26 cellular contexts compared by ENCODE assay signal in genomic region chr7:100607111-100607510, GRCh38. TPM values are rescaled to one million over a fixed set of nuclear protein-coding genes. Genes with fewer than 3 reads are reported as not detected.
DNase-seq lines count a peak whose midpoint lies in the region; ATAC-seq, FAIRE-seq and TF ChIP-seq lines count a peak whose summit lies in the region.
"Had no signal": no experiment of that assay in that cellular context is flagged by ENCODE, and none has a peak within 500 bp of the region (broad histone marks: within the 10 kb centered on the region; RNA-seq: fewer than 3 reads in every experiment).

No MANE protein-coding gene starts in this region.

- FAIRE-seq in K562 (lab: Jason Lieb, UNC) = no peak
- FAIRE-seq: TTC549 had no signal

- peaks cover 21% of the 10 kb centered on the region for H3K4me1 ChIP-seq in CD4-positive, alpha-beta memory T cell (ENCODE audit: insufficient read depth, low read length)
- peaks cover 32 to 51% of the 10 kb centered on the region in 2 experiments for H3K4me1 ChIP-seq in K562 (replicated peaks in 1 of 2; ENCODE audit: control insufficient read depth in 2 of 2, insufficient read depth in 2 of 2, low read length in 2 of 2)

- TF ChIP-seq POLR2A in K562 (conservative IDR thresholded peaks at IDR 0.05) = no peak

- no peaks in the 10 kb centered on the region for H3K27me3 Mint-ChIP-seq in CD4-positive, alpha-beta memory T cell
- no peaks in the 10 kb centered on the region for H3K27me3 Mint-ChIP-seq in naive B cell
- H3K27me3 Mint-ChIP-seq: CD8-positive, alpha-beta memory T cell had no signal

- POLR2A ChIA-PET in CD4-positive, alpha-beta memory T cell (lab: Charles Lee; ENCODE audit: partially characterized antibody) = interaction anchor here (1.1 to 15.5 kb wide), 3 partner anchors 22 to 69 kb away, joined by 3 to 177 read pairs (median 32); partner anchors contain the start of genes FBXO24 and LRCH4
- POLR2A ChIA-PET in K562 (lab: Yijun Ruan, JAX) = interaction anchor here (0.6 to 0.8 kb wide), 3 partner anchors 22 to 135 kb away, joined by 3 to 4 read pairs (median 3); no protein-coding TSS in a partner anchor

- ATAC-seq in K562 = no peak
- no peak for ATAC-seq in naive B cell (ENCODE audit: low read depth in 2 of 2)
- no peak for ATAC-seq in HG03469 (IDR thresholded peaks at IDR 0.05; ENCODE audit: unreplicated experiment)
- ATAC-seq in GM21723 (IDR thresholded peaks at IDR 0.05; ENCODE audit: unreplicated experiment) = no peak
- ATAC-seq: natural killer cell; stimulated activated naive CD8-positive, alpha-beta T cell treated with anti-CD3 and anti-CD28 coated beads, Interleukin-15, Interleukin-2, amounts not matched to agents 100 U/mL and 50 U/mL, for 24 hours had no signal

- intact Hi-C loops in CD4-positive, alpha-beta memory T cell (cut with micrococcal nuclease) = no loop called here
- intact Hi-C loops in K562 (cut with micrococcal nuclease) = no loop called here

- no TSS peak for BruUV-seq in K562 (replicated peaks; lab: Mats Ljungman, UMichigan)

- H3K9me1 ChIP-seq in K562 (ENCODE audit: control insufficient read depth, insufficient read depth, low read length) = peaks cover 4% of the 10 kb centered on the region

- WGBS in K562 (ENCODE audit: insufficient coverage, low coverage, missing lambda C conversion rate) = 77% methylated on average over 7 of the region's 8 CpGs

- H3K9me3 Mint-ChIP-seq in CD4-positive, alpha-beta memory T cell = peaks cover 0 to 2% (median 0%) of the 10 kb centered on the region in 8 donors
- no peaks in the 10 kb centered on the region for H3K9me3 Mint-ChIP-seq in naive B cell
- H3K9me3 Mint-ChIP-seq: CD8-positive, alpha-beta memory T cell; natural killer cell had no signal

- no peaks in the 10 kb centered on the region for H4K20me1 ChIP-seq in K562 (replicated peaks; ENCODE audit: control insufficient read depth, insufficient read depth, low read length)

- no peak overlapping the region for H3K4me2 ChIP-seq in K562 (ENCODE audit: insufficient read depth, low read length)

- H3K4me1 Mint-ChIP-seq in CD4-positive, alpha-beta memory T cell = peaks cover 13 to 40% (median 23%) of the 10 kb centered on the region in 4 donors
- H3K4me1 Mint-ChIP-seq in naive B cell = peaks cover 26 to 28% (median 26%) of the 10 kb centered on the region in 3 donors

- peak overlapping the region in 1 of 2 experiments; percentile 63; a peak in 1 of 4 replicates for H3K9ac ChIP-seq in K562 (ENCODE audit: insufficient read depth in 1 of 2, low read depth in 2 of 2, low read length in 2 of 2)

- no peaks in the 10 kb centered on the region for H3K27me3 ChIP-seq in CD4-positive, alpha-beta memory T cell (ENCODE audit: insufficient read depth, low read length)
- H3K27me3 ChIP-seq in H7 (ENCODE audit: control insufficient read depth, insufficient read depth, low read length) (peaks cover 16% of the 10 kb centered on the region), K562 (ENCODE audit: control insufficient read depth in 2 of 2, insufficient read depth in 2 of 2, low read length in 2 of 2) (no peaks in the 10 kb centered on the region)
- H3K27me3 ChIP-seq: esophagus squamous epithelium, tibial nerve had no signal

- TF ChIP-seq EP300 in K562 (IDR thresholded peaks at IDR 0.05; ENCODE audit: low read length) = no peak

- H3K27ac Mint-ChIP-seq in CD4-positive, alpha-beta memory T cell = peak overlapping the region in 4 of 7 donors; percentile 13 to 77 (median 55)
- peak overlapping the region in 1 of 6 donors; percentile 9 for H3K27ac Mint-ChIP-seq in naive B cell

- no peak overlapping the region for H3K27ac ChIP-seq in CD4-positive, alpha-beta memory T cell (ENCODE audit: low read depth, low read length)
- no peak overlapping the region for H3K27ac ChIP-seq in K562 (ENCODE audit: extremely low read depth, low read depth, low read length)
- H3K27ac ChIP-seq: esophagus squamous epithelium, tibial nerve had no signal

- DNase-seq in CD4-positive, alpha-beta memory T cell = no peak
- DNase-seq in H7 = peak; percentile 20
- DNase-seq in K562 (ENCODE audit: extremely low read depth in 1 of 4, low spot score in 3 of 4) = no peak
- no peak for DNase-seq in naive B cell
- DNase-seq in NCI-H526 (lab: John Stamatoyannopoulos, UW) = no peak
- no peak for DNase-seq in activated CD4-positive, CD25-positive, alpha-beta regulatory T cell (lab: John Stamatoyannopoulos, UW)
- DNase-seq: activated CD4-positive, alpha-beta T cell treated with anti-CD3 and anti-CD28 coated beads for 48 hours; activated gamma-delta T cell; CD8-positive, alpha-beta memory T cell; DMS79; effector memory CD4-positive, alpha-beta T cell; esophagus squamous epithelium; natural killer cell; NCI-H1436 treated with DMSO at 0.1 percent for 48 hours; NCI-H2171; NCI-H526 treated with DMSO at 0.1 percent for 48 hours; SHP77; stimulated activated CD4-positive, alpha-beta T cell treated with anti-CD3 and anti-CD28 coated beads, Interleukin-2, amount 100 ng/mL, for 24 hours; stimulated activated naive CD8-positive, alpha-beta T cell treated with anti-CD3 and anti-CD28 coated beads, Interleukin-15, Interleukin-2, amounts not matched to agents 100 U/mL and 50 U/mL, for 24 hours had no signal

- TF ChIP-seq CTCF in K562 (IDR thresholded peaks at IDR 0.05 in 2 of 3, conservative IDR thresholded peaks at IDR 0.05 in 1 of 3; ENCODE audit: insufficient read depth in 2 of 3, low read depth in 1 of 3, low read length in 3 of 3) = no peak

- in situ Hi-C loops in K562 (cut with MboI) = no loop called here

- no peak overlapping the region for H2AFZ ChIP-seq in K562 (ENCODE audit: low read depth, low read length)

- H3K36me3 ChIP-seq in CD4-positive, alpha-beta memory T cell (ENCODE audit: insufficient read depth, low read length) = no peaks in the 10 kb centered on the region
- peaks cover 2% of the 10 kb centered on the region for H3K36me3 ChIP-seq in H7 (replicated peaks; ENCODE audit: control insufficient read depth, insufficient read depth, low read length)
- H3K36me3 ChIP-seq in K562 (ENCODE audit: control insufficient read depth, insufficient read depth, low read length) = no peaks in the 10 kb centered on the region
- H3K36me3 ChIP-seq: esophagus squamous epithelium had no signal

- H3K4me3 Mint-ChIP-seq in CD4-positive, alpha-beta memory T cell = peak overlapping the region in 5 of 8 donors; percentile 24 to 77 (median 44)
- H3K4me3 Mint-ChIP-seq in naive B cell = peak overlapping the region in 5 of 8 donors; percentile 3 to 93 (median 56)
- H3K4me3 Mint-ChIP-seq: natural killer cell had no signal

- no peak overlapping the region for H3K4me3 ChIP-seq in CD4-positive, alpha-beta memory T cell (ENCODE audit: low read length in 2 of 2)
- H3K4me3 ChIP-seq in H7 (ENCODE audit: insufficient read depth, low read depth, low read length) (no peak overlapping the region), K562 (no peak overlapping the region)
- H3K4me3 ChIP-seq: esophagus squamous epithelium, tibial nerve had no signal

- H3K36me3 Mint-ChIP-seq in CD4-positive, alpha-beta memory T cell = peaks cover 0 to 3% of the 10 kb centered on the region in 2 donors
- H3K36me3 Mint-ChIP-seq in naive B cell = no peaks in the 10 kb centered on the region
- H3K36me3 Mint-ChIP-seq: natural killer cell had no signal

- TF ChIP-seq RAD21 in K562 (CRISPR knock-in tag; conservative IDR thresholded peaks at IDR 0.05 in 1 of 2, IDR thresholded peaks at IDR 0.05 in 1 of 2) = no peak

- H3K9me3 ChIP-seq in CD4-positive, alpha-beta memory T cell (ENCODE audit: control insufficient read depth in 1 of 2, low read length in 2 of 2) = no peaks in the 10 kb centered on the region
- H3K9me3 ChIP-seq in K562 (replicated peaks; ENCODE audit: control insufficient read depth, insufficient read depth, low read depth, low read length) = no peaks in the 10 kb centered on the region
- H3K9me3 ChIP-seq: esophagus squamous epithelium, tibial nerve had no signal

- peaks cover 5% of the 10 kb centered on the region; the same call in 1 of the 3 replicates for H3K79me2 ChIP-seq in K562 (ENCODE audit: control insufficient read depth, insufficient read depth, low read length)

- CTCF ChIA-PET in CD4-positive, alpha-beta memory T cell (lab: Charles Lee; ENCODE audit: partially characterized antibody) = interaction anchor here (1.0 to 4.8 kb wide), 3 partner anchors 18 to 231 kb away, joined by 3 to 19 read pairs (median 3); no protein-coding TSS in a partner anchor
- CTCF ChIA-PET in K562 (lab: Yijun Ruan, JAX; ENCODE audit: low intra/inter-chr PET ratio) = interaction anchor here (1.0 kb wide), 1 partner anchor 84 kb away, joined by 3 read pairs; no protein-coding TSS in a partner anchor

RNA-seq across cellular contexts. Expression of gene PCOLCE, which starts 4.9 kb away (rescaled TPM):
- 10 to 100 TPM in 1 of 2 experiments, 1 to 10 TPM in 1; 7.2 to 10.6 TPM for total RNA-seq in CD4-positive, alpha-beta memory T cell
- 1 to 10 TPM; 1.3 to 1.6 TPM for polyA plus RNA-seq in CD4-positive, alpha-beta memory T cell
- total RNA-seq in H7 (2014; rRNA removed; shearing (Covaris generic)) = 22.5 and 24.1 TPM in 2 replicates
- total RNA-seq in K562 (2011; cell fraction: chromatin; rRNA removed; ENCODE audit: low replicate concordance) = 11.5 and 28.7 TPM in 2 replicates
- 29.5 and 34.2 TPM in 2 replicates for total RNA-seq in K562 (2011; cell fraction: nucleolus; rRNA removed)
- total RNA-seq in K562 (2011; cell fraction: nucleoplasm; rRNA removed) = 23.0 and 24.9 TPM in 2 replicates
- total RNA-seq in K562 (2014; rRNA removed) (13.5 and 14.1 TPM in 2 replicates), K562 (2014; rRNA removed; fragmentation: Illumina TruSeq; extraction: Trizol) (3.8 and 4.5 TPM in 2 replicates), K562 (2015; rRNA removed; fragmentation: Illumina TruSeq; extraction: Trizol) (8.9 and 10.0 TPM in 2 replicates), K562 (2021) (32.4 and 33.9 TPM in 2 replicates)
- polyA plus RNA-seq in K562 (2011; rRNA removed) (5.0 and 11.8 TPM in 2 replicates), K562 (2014; fragmentation: Illumina TruSeq; extraction: Trizol) (30.4 and 31.8 TPM in 2 replicates), K562 (2014; fragmentation: Nextera tagmentation; extraction: Ambion mirVana) (1 to 10 TPM; 5.2 to 5.4 TPM), K562 (2014; rRNA removed) (28.0 and 28.6 TPM in 2 replicates), naive B cell (ENCODE audit: low read depth in 6 of 6) (1 to 10 TPM in 1 of 6 donors, under 1 TPM in 4, not detected in 1; 0.23 to 1.1 (median 0.86) TPM)
- 9.0 and 11.0 TPM in 2 replicates for polyA plus RNA-seq in K562 (2011; cell fraction: cytosol; rRNA removed)
- polyA plus RNA-seq in K562 (2011; cell fraction: nucleus; rRNA removed) = 59.3 and 94.1 TPM in 2 replicates
- polyA plus RNA-seq in K562 (2012) = 21.8 and 34.6 TPM in 2 replicates
- 1.6 and 2.0 TPM in 2 replicates for polyA minus RNA-seq in K562 (2011; rRNA and poly(A)+ RNA removed)
- 5.7 and 10.1 TPM in 2 replicates for polyA minus RNA-seq in K562 (2011; cell fraction: cytosol; rRNA and poly(A)+ RNA removed)
- polyA minus RNA-seq in K562 (2011; cell fraction: nucleus; rRNA and poly(A)+ RNA removed) = 7.3 and 10.7 TPM in 2 replicates

RNA-seq across cellular contexts. Expression of gene MOSPD3, which starts 5.2 kb away (rescaled TPM):
- 10 to 100 TPM; 13.4 to 15.6 TPM for total RNA-seq in CD4-positive, alpha-beta memory T cell
- 10 to 100 TPM; 24.6 to 32.1 TPM for polyA plus RNA-seq in CD4-positive, alpha-beta memory T cell
- total RNA-seq in H7 (2014; rRNA removed; shearing (Covaris generic)) = 18.6 and 21.8 TPM in 2 replicates
- total RNA-seq in K562 (2011; cell fraction: chromatin; rRNA removed; ENCODE audit: low replicate concordance) = 7.4 and 17.6 TPM in 2 replicates
- 17.5 and 20.3 TPM in 2 replicates for total RNA-seq in K562 (2011; cell fraction: nucleolus; rRNA removed)
- 13.9 and 15.0 TPM in 2 replicates for total RNA-seq in K562 (2011; cell fraction: nucleoplasm; rRNA removed)
- 7.3 and 18.3 TPM in 2 replicates for total RNA-seq in K562 (2014; rRNA removed)
- total RNA-seq in K562 (2014; rRNA removed; fragmentation: Illumina TruSeq; extraction: Trizol) = 3.4 and 4.3 TPM in 2 replicates
- total RNA-seq in K562 (2015; rRNA removed; fragmentation: Illumina TruSeq; extraction: Trizol) = 5.8 and 6.9 TPM in 2 replicates
- 29.0 and 32.1 TPM in 2 replicates for total RNA-seq in K562 (2021)
- polyA plus RNA-seq in K562 (2011; rRNA removed) = 9.1 and 18.6 TPM in 2 replicates
- polyA plus RNA-seq in K562 (2011; cell fraction: cytosol; rRNA removed) = 8.8 and 23.5 TPM in 2 replicates
- polyA plus RNA-seq in K562 (2011; cell fraction: nucleus; rRNA removed) = 23.6 and 37.0 TPM in 2 replicates
- polyA plus RNA-seq in K562 (2012) = 26.6 and 27.6 TPM in 2 replicates
- 15.3 and 27.4 TPM in 2 replicates for polyA plus RNA-seq in K562 (2014; fragmentation: Illumina TruSeq; extraction: Trizol)
- polyA plus RNA-seq in K562 (2014; fragmentation: Nextera tagmentation; extraction: Ambion mirVana) = 1 to 10 TPM; 1.4 to 2.6 TPM
- 14.1 and 15.0 TPM in 2 replicates for polyA plus RNA-seq in K562 (2014; rRNA removed)
- polyA minus RNA-seq in K562 (2011; rRNA and poly(A)+ RNA removed) = 2.5 and 3.4 TPM in 2 replicates
- 5.8 and 6.3 TPM in 2 replicates for polyA minus RNA-seq in K562 (2011; cell fraction: cytosol; rRNA and poly(A)+ RNA removed)
- 8.1 and 8.6 TPM in 2 replicates for polyA minus RNA-seq in K562 (2011; cell fraction: nucleus; rRNA and poly(A)+ RNA removed)
- polyA plus RNA-seq in naive B cell (ENCODE audit: low read depth in 6 of 6) = 10 to 100 TPM in 5 of 6 donors, 1 to 10 TPM in 1; 7.7 to 18.2 (median 13.1) TPM

RNA-seq across cellular contexts. Expression of gene FBXO24, which starts 21.0 kb away (rescaled TPM):
- total RNA-seq in CD4-positive, alpha-beta memory T cell = 1 to 10 TPM; 1.6 to 2.1 TPM
- under 1 TPM; 0.36 to 0.77 TPM for polyA plus RNA-seq in CD4-positive, alpha-beta memory T cell
- 0.94 and 1.7 TPM in 2 replicates for total RNA-seq in H7 (2014; rRNA removed; shearing (Covaris generic))
- 1.5 and 2.7 TPM in 2 replicates for total RNA-seq in K562 (2011; cell fraction: chromatin; rRNA removed; ENCODE audit: low replicate concordance)
- 1.6 and 2.0 TPM in 2 replicates for total RNA-seq in K562 (2011; cell fraction: nucleolus; rRNA removed)
- 1.1 and 2.1 TPM in 2 replicates for total RNA-seq in K562 (2011; cell fraction: nucleoplasm; rRNA removed)
- total RNA-seq in K562 (2014; rRNA removed) = 0.50 and 1.4 TPM in 2 replicates
- 0.10 and 0.33 TPM in 2 replicates for total RNA-seq in K562 (2014; rRNA removed; fragmentation: Illumina TruSeq; extraction: Trizol)
- 0.49 and 0.51 TPM in 2 replicates for total RNA-seq in K562 (2015; rRNA removed; fragmentation: Illumina TruSeq; extraction: Trizol)
- 0.94 and 0.95 TPM in 2 replicates for total RNA-seq in K562 (2021)
- 0.50 and 0.57 TPM in 2 replicates for polyA plus RNA-seq in K562 (2011; rRNA removed)
- 0.86 and 1.00 TPM in 2 replicates for polyA plus RNA-seq in K562 (2011; cell fraction: cytosol; rRNA removed)
- 2.1 and 3.5 TPM in 2 replicates for polyA plus RNA-seq in K562 (2011; cell fraction: nucleus; rRNA removed)
- polyA plus RNA-seq in K562 (2012) = 0.52 and 1.0 TPM in 2 replicates
- polyA plus RNA-seq in K562 (2014; fragmentation: Illumina TruSeq; extraction: Trizol) = 0.42 and 0.80 TPM in 2 replicates
- polyA plus RNA-seq in K562 (2014; fragmentation: Nextera tagmentation; extraction: Ambion mirVana) = under 1 TPM; 0.17 to 0.27 TPM
- polyA plus RNA-seq in K562 (2014; rRNA removed) = 0.73 and 1.3 TPM in 2 replicates
- polyA minus RNA-seq in K562 (2011; rRNA and poly(A)+ RNA removed) = 0.51 and 0.84 TPM in 2 replicates
- polyA minus RNA-seq in K562 (2011; cell fraction: cytosol; rRNA and poly(A)+ RNA removed) = 0.67 TPM in 1 of 2 replicates, not detected in the other
- polyA minus RNA-seq in K562 (2011; cell fraction: nucleus; rRNA and poly(A)+ RNA removed) = 0.67 and 0.78 TPM in 2 replicates
- 1 to 10 TPM in 2 of 6 donors, under 1 TPM in 3, not detected in 1; 0.13 to 1.7 (median 0.89) TPM for polyA plus RNA-seq in naive B cell (ENCODE audit: low read depth in 6 of 6)
- total RNA-seq: glomerular endothelial cell, mesenteric fat pad had no signal
- polyA plus RNA-seq: CD8-positive, alpha-beta memory T cell had no signal

RNA-seq across cellular contexts. Expression of gene LRCH4, which starts 21.2 kb away (rescaled TPM):
- total RNA-seq in CD4-positive, alpha-beta memory T cell = 100 to 1,000 TPM; 392 to 412 TPM
- 100 to 1,000 TPM; 119 to 167 TPM for polyA plus RNA-seq in CD4-positive, alpha-beta memory T cell
- 24.2 and 25.1 TPM in 2 replicates for total RNA-seq in H7 (2014; rRNA removed; shearing (Covaris generic))
- 117 and 377 TPM in 2 replicates for total RNA-seq in K562 (2011; cell fraction: chromatin; rRNA removed; ENCODE audit: low replicate concordance)
- total RNA-seq in K562 (2011; cell fraction: nucleolus; rRNA removed) = 224 and 228 TPM in 2 replicates
- 133 and 136 TPM in 2 replicates for total RNA-seq in K562 (2011; cell fraction: nucleoplasm; rRNA removed)
- total RNA-seq in K562 (2014; rRNA removed) = 15.0 and 33.7 TPM in 2 replicates
- total RNA-seq in K562 (2014; rRNA removed; fragmentation: Illumina TruSeq; extraction: Trizol) = 3.3 and 6.0 TPM in 2 replicates
- 15.0 and 17.2 TPM in 2 replicates for total RNA-seq in K562 (2015; rRNA removed; fragmentation: Illumina TruSeq; extraction: Trizol)
- 56.0 and 63.3 TPM in 2 replicates for total RNA-seq in K562 (2021)
- 9.0 and 22.2 TPM in 2 replicates for polyA plus RNA-seq in K562 (2011; rRNA removed)
- 8.5 and 16.9 TPM in 2 replicates for polyA plus RNA-seq in K562 (2011; cell fraction: cytosol; rRNA removed)
- polyA plus RNA-seq in K562 (2011; cell fraction: nucleus; rRNA removed) = 184 and 234 TPM in 2 replicates
- polyA plus RNA-seq in K562 (2012) = 28.5 and 77.6 TPM in 2 replicates
- 15.7 and 28.6 TPM in 2 replicates for polyA plus RNA-seq in K562 (2014; fragmentation: Illumina TruSeq; extraction: Trizol)
- under 1 TPM; 0.06 to 0.25 TPM for polyA plus RNA-seq in K562 (2014; fragmentation: Nextera tagmentation; extraction: Ambion mirVana)
- 41.0 and 53.0 TPM in 2 replicates for polyA plus RNA-seq in K562 (2014; rRNA removed)
- polyA minus RNA-seq in K562 (2011; rRNA and poly(A)+ RNA removed) = 7.4 and 7.6 TPM in 2 replicates
- polyA minus RNA-seq in K562 (2011; cell fraction: cytosol; rRNA and poly(A)+ RNA removed) = 25.4 and 28.8 TPM in 2 replicates
- polyA minus RNA-seq in K562 (2011; cell fraction: nucleus; rRNA and poly(A)+ RNA removed) = 61.5 and 71.8 TPM in 2 replicates
- 100 to 1,000 TPM in 4 of 6 donors, 10 to 100 TPM in 2; 81.4 to 172 (median 106) TPM for polyA plus RNA-seq in naive B cell (ENCODE audit: low read depth in 6 of 6)

RNA-seq across cellular contexts. Expression of gene SAP25, which starts 33.4 kb away (rescaled TPM):
- 100 to 1,000 TPM; 119 to 126 TPM for total RNA-seq in CD4-positive, alpha-beta memory T cell
- polyA plus RNA-seq in CD4-positive, alpha-beta memory T cell = under 1 TPM in 1 of 2 donors, not detected in 1; 0.72 TPM
- total RNA-seq in H7 (2014; rRNA removed; shearing (Covaris generic)) = 1.3 and 2.4 TPM in 2 replicates
- total RNA-seq in K562 (2011; cell fraction: chromatin; rRNA removed; ENCODE audit: low replicate concordance) = 7.1 and 11.6 TPM in 2 replicates
- 13.0 and 18.8 TPM in 2 replicates for total RNA-seq in K562 (2011; cell fraction: nucleolus; rRNA removed)
- total RNA-seq in K562 (2011; cell fraction: nucleoplasm; rRNA removed) = 5.2 and 5.7 TPM in 2 replicates
- total RNA-seq in K562 (2014; rRNA removed) = 1.3 and 1.8 TPM in 2 replicates
- 0.48 TPM in 1 of 2 replicates, not detected in the other for total RNA-seq in K562 (2014; rRNA removed; fragmentation: Illumina TruSeq; extraction: Trizol)
- total RNA-seq in K562 (2015; rRNA removed; fragmentation: Illumina TruSeq; extraction: Trizol) = 1.1 TPM in 2 replicates
- 3.2 and 5.3 TPM in 2 replicates for total RNA-seq in K562 (2021)
- 0.42 and 2.1 TPM in 2 replicates for polyA plus RNA-seq in K562 (2011; rRNA removed)
- polyA plus RNA-seq in K562 (2011; cell fraction: cytosol; rRNA removed) = 0.96 and 3.5 TPM in 2 replicates
- polyA plus RNA-seq in K562 (2011; cell fraction: nucleus; rRNA removed) = 11.2 and 27.2 TPM in 2 replicates
- polyA plus RNA-seq in K562 (2012) = 4.8 and 12.8 TPM in 2 replicates
- 0.48 and 2.8 TPM in 2 replicates for polyA plus RNA-seq in K562 (2014; fragmentation: Illumina TruSeq; extraction: Trizol)
- polyA plus RNA-seq in K562 (2014; fragmentation: Nextera tagmentation; extraction: Ambion mirVana) = under 1 TPM; 0.13 to 0.14 TPM
- 4.2 and 8.1 TPM in 2 replicates for polyA plus RNA-seq in K562 (2014; rRNA removed)
- polyA minus RNA-seq in K562 (2011; rRNA and poly(A)+ RNA removed) = not detected in 2 replicates
- not detected in 2 replicates for polyA minus RNA-seq in K562 (2011; cell fraction: cytosol; rRNA and poly(A)+ RNA removed)
- polyA minus RNA-seq in K562 (2011; cell fraction: nucleus; rRNA and poly(A)+ RNA removed) = 2.0 and 3.4 TPM in 2 replicates
- polyA plus RNA-seq in naive B cell (ENCODE audit: low read depth in 6 of 6) = not detected
- total RNA-seq: skeletal muscle tissue had no signal
